Comparison of ENCODE assay signal across 8 cellular contexts in the genomic region with DNA sequence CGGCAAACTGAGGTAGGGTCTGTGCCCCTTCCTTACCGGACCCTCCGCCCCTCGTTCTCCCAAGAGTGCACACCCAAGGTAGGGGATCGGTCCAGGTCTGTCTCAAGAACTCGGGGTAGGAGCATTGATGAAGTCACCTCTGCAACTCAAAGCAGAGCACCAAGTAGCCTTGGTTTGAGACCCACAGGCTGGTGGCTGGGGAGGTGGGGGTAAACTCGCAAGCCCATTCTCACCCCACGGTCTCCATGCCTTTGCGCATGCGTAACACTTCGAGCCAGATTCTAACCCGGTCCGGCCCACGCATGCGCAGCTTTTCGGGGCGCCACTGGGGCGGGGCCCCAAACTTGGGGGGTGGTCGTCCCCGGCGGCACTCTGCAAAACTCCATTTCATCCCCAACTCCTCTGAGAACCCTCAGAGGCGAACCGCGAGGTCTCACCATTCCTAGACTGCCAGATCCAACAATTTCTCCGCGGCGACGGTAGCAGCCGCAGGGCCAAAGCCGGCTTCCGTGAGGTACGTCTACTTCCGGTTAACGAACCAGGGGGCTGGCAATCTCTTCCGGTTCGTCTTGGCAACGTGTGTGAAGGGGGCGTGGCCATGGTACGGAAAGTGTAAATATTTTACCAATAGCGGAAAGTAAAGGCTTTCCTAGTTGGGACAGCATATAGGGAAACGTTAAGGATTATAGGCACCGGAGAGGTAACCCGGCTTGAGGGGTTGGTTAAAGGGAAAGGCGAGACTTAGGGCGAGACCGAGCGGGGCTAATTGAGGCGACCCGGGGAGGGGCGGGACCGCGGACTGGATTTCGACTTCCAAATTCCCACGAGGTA. TPM values are rescaled to one million over a fixed set of nuclear protein-coding genes. Genes with fewer than 3 reads are reported as not detected.
A peak's percentile ranks its signal among the peaks of the same experiment; 100 is the strongest.
DNase-seq lines count a peak whose midpoint lies in the region; ATAC-seq, FAIRE-seq and TF ChIP-seq lines count a peak whose summit lies in the region.

TSS of gene MCRS1 (minus strand) at position 532 of the 831 bp plus-strand sequence. CDS start 1,411 bp downstream, outside the sequence.

- peak within 1 kb of the TSS; percentile 81 for H3K27ac ChIP-seq in HepG2 (ENCODE audit: extremely low read length, insufficient read depth, low read length)

- H3K27me3 ChIP-seq in BJ (ENCODE audit: control insufficient read depth, insufficient read depth, low read length), result no peaks in the 10 kb centered on the region
- no peaks in the 10 kb centered on the region; a peak in 1 of 5 replicates for H3K27me3 ChIP-seq in HepG2 (ENCODE audit: control insufficient read depth in 1 of 2, insufficient read depth in 2 of 2, low read length in 2 of 2)

- no peak for TF ChIP-seq CTCF in BJ (IDR thresholded peaks at IDR 0.05; ENCODE audit: insufficient read depth, low read depth, low read length)
- 0 out of 2 replicates have a peak, but pooled peaks have one; percentile 10 for TF ChIP-seq CTCF in HepG2 (CRISPR knock-in tag; IDR thresholded peaks at IDR 0.05)

- CTCF ChIA-PET in BJ (lab: Yijun Ruan, JAX), result interaction anchor here (0.6 to 1.6 kb wide), 5 partner anchors 15 to 236 kb away, joined by 3 to 6 read pairs (median 4); no protein-coding TSS in a partner anchor
- CTCF ChIA-PET in HepG2 (lab: Yijun Ruan, JAX; ENCODE audit: low intra/inter-chr PET ratio, low total read pairs), result no interaction called here

- H3K36me3 ChIP-seq in BJ (ENCODE audit: control insufficient read depth, insufficient read depth, low read length) (peaks cover 20% of the 10 kb centered on the region), HepG2 (replicated peaks in 1 of 2; ENCODE audit: control insufficient read depth in 1 of 2, insufficient read depth in 2 of 2, low read length in 2 of 2) (peaks cover 9 to 33% of the 10 kb centered on the region in 2 experiments; a peak in 4 of 5 replicates)

- peak within 1 kb of the TSS; percentile 85 for H2AFZ ChIP-seq in HepG2 (ENCODE audit: low read length)

- ATAC-seq in GM19324 (IDR thresholded peaks at IDR 0.05; ENCODE audit: low FRiP score, unreplicated experiment) (peak; percentile 91), HG03521 (IDR thresholded peaks at IDR 0.05; ENCODE audit: unreplicated experiment) (peak; percentile 74), HepG2 (peak; percentile 87)

- peak; percentile 83 for FAIRE-seq in HepG2 (lab: Jason Lieb, UNC)

- TF ChIP-seq POLR2A in HepG2 (IDR thresholded peaks at IDR 0.05; ENCODE audit: insufficient read depth in 1 of 2, low read depth in 2 of 2, low read length in 2 of 2), result peak; percentile 70 to 96

- H3K4me3 ChIP-seq in BJ (ENCODE audit: low read depth, low read length) (peak within 1 kb of the TSS; percentile 71), HepG2 (replicated peaks in 1 of 3; ENCODE audit: insufficient read depth in 1 of 3, low read depth in 2 of 3, low read length in 3 of 3) (peak within 1 kb of the TSS; percentile 80 to 98 (median 85))

- H3K9me3 ChIP-seq in HepG2 (ENCODE audit: low read length), result no peaks in the 10 kb centered on the region

- peaks cover 34% of the 10 kb centered on the region for H3K4me1 ChIP-seq in HepG2 (ENCODE audit: insufficient read depth, low read length)

- in situ Hi-C loops in HepG2 (cut with HindIII; ENCODE audit: extremely low pct_ligation_motif_present, low pct_unique_long_range_greater_than_20kb), result no loop called here

- TSS peak; percentile 84 for BruUV-seq in HepG2 (replicated peaks; lab: Mats Ljungman, UMichigan)

- peak within 1 kb of the TSS; percentile 87 for H3K9ac ChIP-seq in HepG2 (ENCODE audit: insufficient read depth, low read depth, low read length)

- peaks cover 27% of the 10 kb centered on the region for H3K79me2 ChIP-seq in HepG2 (ENCODE audit: insufficient read depth, low read length)

- POLR2A ChIA-PET in BJ (lab: Charles Lee) (no interaction called here), HepG2 (lab: Yijun Ruan, JAX) (interaction anchor here (0.9 to 2.6 kb wide), 5 partner anchors 12 to 245 kb away, joined by 3 to 11 read pairs (median 4); partner anchors contain the start of gene TROAP)

- H3K4me2 ChIP-seq in HepG2 (ENCODE audit: low read depth, low read length), result peak within 1 kb of the TSS; percentile 80

- DNase-seq in BJ (ENCODE audit: low read depth) (peak; percentile 37), NCI-H748 (lab: John Stamatoyannopoulos, UW; ENCODE audit: unreplicated experiment) (peak; percentile 93), dermis blood vessel endothelial cell (peak; percentile 94), HepG2 (ENCODE audit: low spot score) (peak; percentile 92)
- peak; percentile 81 to 91 for DNase-seq in activated CD4-positive, alpha-beta T cell treated with anti-CD3 and anti-CD28 coated beads, Interleukin-2, amount 50 U/mL, for 24 hours (ENCODE audit: low read depth in 1 of 2, low spot score in 1 of 2)
- peak; percentile 84 for DNase-seq in stimulated activated CD4-positive, alpha-beta T cell treated with anti-CD3 and anti-CD28 coated beads, Interleukin-4, amount 100 ng/mL, for 1 hour

- intact Hi-C loops in HepG2 (cut with micrococcal nuclease; ENCODE audit: unreplicated experiment), result loop anchor here (5.0 kb wide), 2 partner anchors 54 to 571 kb away; partner anchors contain the start of genes DDN and PRPF40B

- under 1% methylated on average over 47 of the region's 54 CpGs for WGBS in HepG2 (ENCODE audit: low lambda C conversion rate)

- H4K20me1 ChIP-seq in HepG2 (ENCODE audit: insufficient read depth, low read length), result no peaks in the 10 kb centered on the region

- TF ChIP-seq EP300 in HepG2 (IDR thresholded peaks at IDR 0.05; ENCODE audit: low read depth in 2 of 2, low read length in 2 of 2) (no peak), HepG2 (CRISPR knock-in tag; IDR thresholded peaks at IDR 0.05; ENCODE audit: borderline replicate concordance) (no peak)

- TF ChIP-seq RAD21 in HepG2 (CRISPR knock-in tag; IDR thresholded peaks at IDR 0.05), result no peak

TF ChIP-seq in HepG2, 621 proteins besides CTCF, POLR2A, EP300 and RAD21 (continues in another document):
- TF ChIP-seq IRF2 (CRISPR knock-in tag; IDR thresholded peaks at IDR 0.05) (0 out of 2 replicates have a peak, but pooled peaks have one; percentile 58), SRSF1 (optimal IDR thresholded peaks at IDR 0.05; ENCODE audit: low read depth, low read length) (peak; percentile 32), ISX (CRISPR knock-in tag; conservative IDR thresholded peaks at IDR 0.05) (no peak), PAF1 (CRISPR knock-in tag; IDR thresholded peaks at IDR 0.05) (no peak), PATZ1 (CRISPR knock-in tag; IDR thresholded peaks at IDR 0.05) (peak; percentile 54; the same call in 1 of the 2 replicates), ETV5 (CRISPR knock-in tag; IDR thresholded peaks at IDR 0.05; ENCODE audit: borderline replicate concordance) (peak; percentile 59; the same call in 1 of the 2 replicates), ZNF747 (CRISPR knock-in tag; IDR thresholded peaks at IDR 0.05; ENCODE audit: borderline replicate concordance) (peak; percentile 70; the same call in 1 of the 2 replicates), RBM39 (IDR thresholded peaks at IDR 0.05; ENCODE audit: low read depth, low read length, poor library complexity, severe bottlenecking) (peak; percentile 35)
- TF ChIP-seq, protein P1, sequence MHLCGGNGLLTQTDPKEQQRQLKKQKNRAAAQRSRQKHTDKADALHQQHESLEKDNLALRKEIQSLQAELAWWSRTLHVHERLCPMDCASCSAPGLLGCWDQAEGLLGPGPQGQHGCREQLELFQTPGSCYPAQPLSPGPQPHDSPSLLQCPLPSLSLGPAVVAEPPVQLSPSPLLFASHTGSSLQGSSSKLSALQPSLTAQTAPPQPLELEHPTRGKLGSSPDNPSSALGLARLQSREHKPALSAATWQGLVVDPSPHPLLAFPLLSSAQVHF (CRISPR knock-in tag; IDR thresholded peaks at IDR 0.05), result no peak

RNA-seq across cellular contexts. Expression of gene MCRS1, which starts in this region (rescaled TPM):
- 58.6 and 96.0 TPM in 2 replicates for polyA plus RNA-seq in BJ (2011; rRNA removed)
- polyA minus RNA-seq in BJ (2011; rRNA and poly(A)+ RNA removed), result 46.6 and 83.1 TPM in 2 replicates
- 58.5 and 73.9 TPM in 2 replicates for total RNA-seq in dermis blood vessel endothelial cell
- total RNA-seq in HepG2 (2016; rRNA removed; fragmentation: Illumina TruSeq; extraction: Trizol), result 66.3 and 76.8 TPM in 2 replicates
- 32.9 and 37.0 TPM in 2 replicates for total RNA-seq in HepG2 (2016; cell fraction: cytosol; rRNA removed; fragmentation: Illumina TruSeq; extraction: Trizol; ENCODE audit: low read depth)
- 64.5 and 67.8 TPM in 2 replicates for total RNA-seq in HepG2 (2016; cell fraction: insoluble cytoplasmic fraction; rRNA removed; fragmentation: Illumina TruSeq; extraction: Trizol)
- total RNA-seq in HepG2 (2016; cell fraction: membrane; rRNA removed; fragmentation: Illumina TruSeq; extraction: Trizol), result 57.5 and 79.5 TPM in 2 replicates
- 53.8 and 61.6 TPM in 2 replicates for total RNA-seq in HepG2 (2016; cell fraction: nucleus; rRNA removed; fragmentation: Illumina TruSeq; extraction: Trizol)
- 51.0 and 51.1 TPM in 2 replicates for polyA plus RNA-seq in HepG2 (2011; rRNA removed)
- polyA plus RNA-seq in HepG2 (2011; cell fraction: cytosol; rRNA removed), result 42.1 and 59.2 TPM in 2 replicates
- polyA plus RNA-seq in HepG2 (2011; cell fraction: nucleus; rRNA removed), result 183 and 211 TPM in 2 replicates
- polyA plus RNA-seq in HepG2 (2012), result 23.8 and 25.1 TPM in 2 replicates
- polyA plus RNA-seq in HepG2 (2016; cell fraction: cytosol; fragmentation: Illumina TruSeq; extraction: Trizol; ENCODE audit: low read depth), result 23.7 and 32.2 TPM in 2 replicates
- 64.6 and 74.5 TPM in 2 replicates for polyA plus RNA-seq in HepG2 (2016; cell fraction: insoluble cytoplasmic fraction; fragmentation: Illumina TruSeq; extraction: Trizol; ENCODE audit: low read depth)
- polyA plus RNA-seq in HepG2 (2016; cell fraction: membrane; fragmentation: Illumina TruSeq; extraction: Trizol; ENCODE audit: low read depth), result 48.0 and 61.2 TPM in 2 replicates
- 102 and 107 TPM in 2 replicates for polyA plus RNA-seq in HepG2 (2016; cell fraction: nucleus; fragmentation: Illumina TruSeq; extraction: Trizol; ENCODE audit: insufficient read depth, low read depth)
- 111 and 194 TPM in 2 replicates for polyA minus RNA-seq in HepG2 (2011; rRNA and poly(A)+ RNA removed; ENCODE audit: low replicate concordance)
- 18.1 and 20.3 TPM in 2 replicates for polyA minus RNA-seq in HepG2 (2011; cell fraction: cytosol; rRNA and poly(A)+ RNA removed)
- polyA minus RNA-seq in HepG2 (2011; cell fraction: nucleus; rRNA and poly(A)+ RNA removed), result 29.8 and 41.8 TPM in 2 replicates

Comparison
In these comparisons a context has a peak if more than half of its experiments do, and no peak if none do; other contexts are left out.
1. Peak in every context shown above with its lines: DNase-seq, ATAC-seq, H3K4me3 ChIP-seq and H3K27ac ChIP-seq.
2. DNase-seq: peak in every context shown above with its lines; median percentile 94 in dermis blood vessel endothelial cell; 93 in NCI-H748; 92 in HepG2; 86 in activated CD4-positive, alpha-beta T cell treated with anti-CD3 and anti-CD28 coated beads, Interleukin-2, amount 50 U/mL, for 24 hours; 84 in stimulated activated CD4-positive, alpha-beta T cell treated with anti-CD3 and anti-CD28 coated beads, Interleukin-4, amount 100 ng/mL, for 1 hour; 37 in BJ.